ENCODE assay signal across 10 cellular contexts in the genomic region with DNA sequence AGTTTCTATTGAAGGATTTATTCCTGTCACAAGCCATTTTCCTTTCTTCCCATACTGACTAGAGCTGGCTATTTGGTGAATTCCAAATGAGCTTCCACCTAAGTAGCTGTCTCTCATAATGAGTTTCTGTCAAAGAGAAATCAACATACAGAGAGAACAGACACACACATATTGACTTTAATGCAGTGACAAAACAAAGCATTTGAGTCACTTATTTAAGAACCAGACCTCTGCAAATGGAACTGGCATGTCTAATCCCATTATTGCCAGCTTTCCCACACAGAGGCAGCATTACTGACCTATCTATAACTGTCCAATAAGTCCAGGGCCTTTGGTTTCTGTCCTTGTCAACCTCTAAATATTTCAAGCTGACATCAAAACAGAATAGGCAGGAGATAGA.
DNase-seq lines count a peak whose midpoint lies in the region; ATAC-seq and TF ChIP-seq lines count a peak whose summit lies in the region.
"Had no signal": no experiment of that assay in that cellular context is flagged by ENCODE, and none has a peak within 500 bp of the region (broad histone marks: within the 10 kb centered on the region; RNA-seq: fewer than 3 reads in every experiment).

No MANE protein-coding gene starts in this region.

- CTCF ChIA-PET in activated naive CD4-positive, alpha-beta T cell treated with anti-CD3 and anti-CD28 coated beads, Interleukin-2, amount 10 ng/mL, durations not matched to agents 7 days and 5 days (lab: Charles Lee) = interaction anchor here (1.2 kb wide), 1 partner anchor 16 kb away, joined by 3 read pairs; no protein-coding TSS in a partner anchor

- ATAC-seq in HG03159 (IDR thresholded peaks at IDR 0.05; ENCODE audit: unreplicated experiment) (peak; percentile 18), HG03457 (IDR thresholded peaks at IDR 0.05; ENCODE audit: unreplicated experiment) (no peak)

- peaks cover 1% of the 10 kb centered on the region for H3K9me3 Mint-ChIP-seq in activated naive CD4-positive, alpha-beta T cell treated with anti-CD3 and anti-CD28 coated beads, Interleukin-2, amount 10 ng/mL, durations not matched to agents 7 days and 5 days
- no peaks in the 10 kb centered on the region for H3K9me3 Mint-ChIP-seq in endodermal cell

- H3K27me3 Mint-ChIP-seq in activated naive CD4-positive, alpha-beta T cell treated with anti-CD3 and anti-CD28 coated beads, Interleukin-2, amount 10 ng/mL, durations not matched to agents 7 days and 5 days = no peaks in the 10 kb centered on the region
- H3K27me3 Mint-ChIP-seq in endodermal cell (ENCODE audit: insufficient read depth) = no peaks in the 10 kb centered on the region

- H3K27ac Mint-ChIP-seq in activated naive CD4-positive, alpha-beta T cell treated with anti-CD3 and anti-CD28 coated beads, Interleukin-2, amount 10 ng/mL, durations not matched to agents 7 days and 5 days = peak overlapping the region; percentile 85
- no peak overlapping the region for H3K27ac Mint-ChIP-seq in endodermal cell

- TF ChIP-seq CTCF in endodermal cell (conservative IDR thresholded peaks at IDR 0.05) (no peak), vagina (IDR thresholded peaks at IDR 0.05) (no peak)

- H3K27me3 ChIP-seq in endodermal cell (ENCODE audit: control insufficient read depth, insufficient read depth, low read length, poor library complexity, severe bottlenecking) = peaks cover 11% of the 10 kb centered on the region
- H3K27me3 ChIP-seq in vagina = no peaks in the 10 kb centered on the region

- H3K9ac ChIP-seq in endodermal cell (ENCODE audit: extremely low read depth, low read length, poor library complexity, severe bottlenecking) = no peak overlapping the region

- H3K9me3 ChIP-seq in endodermal cell (ENCODE audit: control insufficient read depth, low read length) = no peaks in the 10 kb centered on the region
- H3K9me3 ChIP-seq in vagina = no peaks in the 10 kb centered on the region

- no peaks in the 10 kb centered on the region for H3K4me1 ChIP-seq in endodermal cell (ENCODE audit: control insufficient read depth, insufficient read depth, low read length)
- H3K4me1 ChIP-seq in vagina = peaks cover 16% of the 10 kb centered on the region

- intact Hi-C loops in vagina (cut with DNase I) = no loop called here

- no peak for TF ChIP-seq POLR2A in vagina (IDR thresholded peaks at IDR 0.05)

- DNase-seq in activated naive CD4-positive, alpha-beta T cell treated with anti-CD3 and anti-CD28 coated beads, Interleukin-2, amount 10 ng/mL, durations not matched to agents 7 days and 5 days = no peak
- no peak for DNase-seq in activated naive CD4-positive, alpha-beta T cell treated with Interleukin-2 at 50 U/mL for 16 hours
- no peak for DNase-seq in endodermal cell
- no peak for DNase-seq in vagina (ENCODE audit: extremely low spot score in 2 of 2)
- no peak for DNase-seq in NCI-H1092 (lab: John Stamatoyannopoulos, UW)
- no peak for DNase-seq in NCI-H1694 (lab: John Stamatoyannopoulos, UW)
- DNase-seq: cerebellar nuclear complex, WERI-Rb-1 had no signal

- H3K4me1 Mint-ChIP-seq in activated naive CD4-positive, alpha-beta T cell treated with anti-CD3 and anti-CD28 coated beads, Interleukin-2, amount 10 ng/mL, durations not matched to agents 7 days and 5 days = peaks cover 15% of the 10 kb centered on the region
- H3K4me1 Mint-ChIP-seq in endodermal cell = peaks cover 3% of the 10 kb centered on the region

- H3K4me3 ChIP-seq in endodermal cell (ENCODE audit: low read length) (no peak overlapping the region), vagina (no peak overlapping the region)

- no peaks in the 10 kb centered on the region for H3K36me3 ChIP-seq in endodermal cell (ENCODE audit: control insufficient read depth, insufficient read depth, low read length)
- H3K36me3 ChIP-seq in vagina = no peaks in the 10 kb centered on the region
- H3K36me3 ChIP-seq: WERI-Rb-1 had no signal

- peaks cover 2% of the 10 kb centered on the region for H3K36me3 Mint-ChIP-seq in activated naive CD4-positive, alpha-beta T cell treated with anti-CD3 and anti-CD28 coated beads, Interleukin-2, amount 10 ng/mL, durations not matched to agents 7 days and 5 days
- no peaks in the 10 kb centered on the region for H3K36me3 Mint-ChIP-seq in endodermal cell (ENCODE audit: low read depth)

- H3K4me3 Mint-ChIP-seq in activated naive CD4-positive, alpha-beta T cell treated with anti-CD3 and anti-CD28 coated beads, Interleukin-2, amount 10 ng/mL, durations not matched to agents 7 days and 5 days = no peak overlapping the region
- no peak overlapping the region for H3K4me3 Mint-ChIP-seq in endodermal cell

- H3K27ac ChIP-seq in endodermal cell (ENCODE audit: low read depth, low read length) (peak overlapping the region; percentile 34), vagina (peak overlapping the region; percentile 65)
- H3K27ac ChIP-seq: WERI-Rb-1 had no signal
